In genomic region chrX:140817943-140818342, GRCh38 we compare ENCODE assay signal across 8 cellular contexts.
A peak's percentile ranks its signal among the peaks of the same experiment; 100 is the strongest.
DNase-seq lines count a peak whose midpoint lies in the region; ATAC-seq and TF ChIP-seq lines count a peak whose summit lies in the region.

No MANE protein-coding gene starts in this region.

- TF ChIP-seq CTCF in AG04450 (IDR thresholded peaks at IDR 0.05; ENCODE audit: low read depth, low read length) (peak; percentile 60), GM23338 (conservative IDR thresholded peaks at IDR 0.05; ENCODE audit: low read depth in 2 of 2) (peak; percentile 43 to 60)

- DNase-seq in AG04450 (ENCODE audit: low read depth, low spot score) (no peak), GM23338 (ENCODE audit: low spot score) (peak; percentile 51), SK-MEL-5 (ENCODE audit: low read depth, low spot score) (peak; percentile 46), hepatic stellate cell (ENCODE audit: low spot score) (peak; percentile 8), caudate nucleus (lab: John Stamatoyannopoulos, UW) (no peak), SHP77 (lab: John Stamatoyannopoulos, UW) (no peak)

- H4K20me1 ChIP-seq in GM23338 (replicated peaks; ENCODE audit: insufficient read depth) = no peaks in the 10 kb centered on the region

- ATAC-seq in GM23338 (no peak), HG02938 (IDR thresholded peaks at IDR 0.05; ENCODE audit: unreplicated experiment) (no peak), GM18520 (IDR thresholded peaks at IDR 0.05; ENCODE audit: unreplicated experiment) (no peak)

- peaks cover 2% of the 10 kb centered on the region for H3K27me3 Mint-ChIP-seq in GM23338 (ENCODE audit: insufficient read depth, low read depth, poor library complexity)

- no peaks in the 10 kb centered on the region for H3K36me3 ChIP-seq in GM23338 (ENCODE audit: insufficient read depth)

- no peaks in the 10 kb centered on the region for H3K9me2 ChIP-seq in GM23338 (ENCODE audit: insufficient read depth)

- no peak overlapping the region for H2AFZ ChIP-seq in GM23338

- H3F3A ChIP-seq in GM23338 (replicated peaks; ENCODE audit: low read depth) = no peaks in the 10 kb centered on the region

- no peaks in the 10 kb centered on the region; the same call in 1 of the 2 replicates for H3K79me2 ChIP-seq in GM23338 (replicated peaks; ENCODE audit: insufficient read depth)

- H3K27ac Mint-ChIP-seq in GM23338 = no peak overlapping the region

- H3K4me1 ChIP-seq in GM23338 (ENCODE audit: insufficient read depth) = 0 out of 2 replicates have a peak, but pooled peaks cover 11% of the 10 kb centered on the region

- no peak overlapping the region for H3K4me2 ChIP-seq in GM23338

- H3K27ac ChIP-seq in AG04450 (ENCODE audit: low read depth, low read length) (no peak overlapping the region), GM23338 (ENCODE audit: low read depth) (no peak overlapping the region), caudate nucleus (ENCODE audit: low read depth, low read length) (no peak overlapping the region)

- H3K4me3 ChIP-seq in AG04450 (ENCODE audit: low read depth, low read length) (no peak overlapping the region), GM23338 (no peak overlapping the region)

- H3K36me3 Mint-ChIP-seq in GM23338 (ENCODE audit: low read depth) = peaks cover 30% of the 10 kb centered on the region

- peaks cover 17% of the 10 kb centered on the region for H3K4me1 Mint-ChIP-seq in GM23338

- in situ Hi-C loops in SK-MEL-5 (cut with HindIII; ENCODE audit: low pct_unique_long_range_greater_than_20kb, low sequenced_read_pairs) = no loop called here

- POLR2A ChIA-PET in AG04450 (lab: Yijun Ruan, JAX) = no interaction called here

- H3K27me3 ChIP-seq in AG04450 (ENCODE audit: control insufficient read depth, insufficient read depth, low read length) (no peaks in the 10 kb centered on the region), GM23338 (ENCODE audit: insufficient read depth) (no peaks in the 10 kb centered on the region)

- no peak overlapping the region for H3K4me3 Mint-ChIP-seq in GM23338

- H3K9me3 ChIP-seq in AG04450 (ENCODE audit: control insufficient read depth, insufficient read depth, low read length) = no peaks in the 10 kb centered on the region

- CTCF ChIA-PET in AG04450 (lab: Charles Lee) = interaction anchor here (0.8 to 1.5 kb wide), 5 partner anchors 9 to 461 kb away, joined by 3 to 6 read pairs (median 3); no protein-coding TSS in a partner anchor

- peaks cover 37% of the 10 kb centered on the region for H3K9me3 Mint-ChIP-seq in GM23338

TF ChIP-seq in GM23338, 12 proteins besides CTCF, POLR2A, EP300 and RAD21 (continues in another document):
- no peak for TF ChIP-seq ZNF114 (CRISPR knock-in tag; IDR thresholded peaks at IDR 0.05)
- TF ChIP-seq NANOG (IDR thresholded peaks at IDR 0.05; ENCODE audit: borderline replicate concordance) = no peak
- TF ChIP-seq EZH2 (IDR thresholded peaks at IDR 0.05; ENCODE audit: low read depth, unreplicated experiment) = no peak
- TF ChIP-seq ZNF462 (CRISPR knock-in tag; IDR thresholded peaks at IDR 0.05) = no peak
- TF ChIP-seq STAT1 (IDR thresholded peaks at IDR 0.05; ENCODE audit: unreplicated experiment) = no peak
- TF ChIP-seq POLR2AphosphoS5 (IDR thresholded peaks at IDR 0.05; ENCODE audit: low read depth) = no peak
- no peak for TF ChIP-seq CREB1 (CRISPR knock-in tag; IDR thresholded peaks at IDR 0.05; ENCODE audit: low read depth)
- no peak for TF ChIP-seq REST (IDR thresholded peaks at IDR 0.05; ENCODE audit: unreplicated experiment)
- no peak for TF ChIP-seq EZH2phosphoT487 (IDR thresholded peaks at IDR 0.05; ENCODE audit: unreplicated experiment)
- no peak for TF ChIP-seq ETS1 (IDR thresholded peaks at IDR 0.05)
- TF ChIP-seq ZNF331 (CRISPR knock-in tag; IDR thresholded peaks at IDR 0.05; ENCODE audit: low read depth) = no peak

Comparison
In these comparisons a context has a peak if more than half of its experiments do, and no peak if none do; other contexts are left out.
1. DNase-seq: peak in GM23338 (single experiment), SK-MEL-5 (single experiment) and hepatic stellate cell (single experiment); none in AG04450 (single experiment), caudate nucleus (0 of 61) and SHP77 (0 of 2).